In the genomic region with DNA sequence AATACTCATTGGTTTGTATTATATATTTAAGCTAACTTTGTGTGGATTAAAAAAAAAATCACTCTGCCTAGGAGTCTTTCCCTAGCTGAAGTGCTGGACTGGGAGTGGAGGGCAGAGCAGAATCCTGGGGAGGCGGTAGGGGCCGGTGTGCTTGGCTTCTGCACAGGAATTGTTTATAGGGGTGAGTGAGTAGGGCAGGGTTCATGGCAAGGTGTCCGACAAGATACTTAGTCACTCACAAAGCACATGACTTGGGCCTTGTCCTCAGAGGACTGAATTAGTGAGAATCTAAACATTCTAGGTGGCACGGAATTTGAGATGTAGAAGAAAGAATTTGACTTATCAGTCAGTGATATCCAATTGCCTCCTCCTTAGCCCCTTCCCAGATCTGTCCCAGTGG, we compare ENCODE assay signal across 23 cellular contexts. TPM values are rescaled to one million over a fixed set of nuclear protein-coding genes. Genes with fewer than 3 reads are reported as not detected.
DNase-seq lines count a peak whose midpoint lies in the region; ATAC-seq, FAIRE-seq and TF ChIP-seq lines count a peak whose summit lies in the region.
"Had no signal": no experiment of that assay in that cellular context is flagged by ENCODE, and none has a peak within 500 bp of the region (broad histone marks: within the 10 kb centered on the region; RNA-seq: fewer than 3 reads in every experiment).

No MANE protein-coding gene starts in this region.

- FAIRE-seq in RCC 7860 (lab: Jason Lieb, UNC): peak; percentile 35
- FAIRE-seq: GM12892 had no signal

- no peak overlapping the region for H3K4me3 ChIP-seq in hepatocyte
- no peak overlapping the region for H3K4me3 ChIP-seq in mucosa of rectum (ENCODE audit: low read length in 2 of 2)
- H3K4me3 ChIP-seq: SJSA1 had no signal

- no peak overlapping the region for H2AFZ ChIP-seq in hepatocyte

- H3K9me3 Mint-ChIP-seq in activated T-cell treated with anti-CD3 and anti-CD28 coated beads, Interleukin-2, amount 50 U/mL, for 4 hours: no peaks in the 10 kb centered on the region
- H3K9me3 Mint-ChIP-seq in activated T-helper 1 cell treated with anti-CD3 and anti-CD28 coated beads, Interleukin-12 subunit alpha, Interleukin-12 subunit beta, Interleukin-2, Interleukin-4 antibody, amounts not matched to agents 30 ng/mL and 10 ng/mL and 1 ng/mL, durations not matched to agents 14 hours and 24 hours and 36 hours: no peaks in the 10 kb centered on the region
- no peaks in the 10 kb centered on the region for H3K9me3 Mint-ChIP-seq in stimulated activated naive B cell treated with anti-CD40 and anti-IgM and Interleukin-4, amounts not matched to agents 10 μg/mL and 1 μg/mL and 100 μg/mL, for 72 hours
- H3K9me3 Mint-ChIP-seq: immature natural killer cell had no signal

- no peak overlapping the region for H3K4me3 Mint-ChIP-seq in activated T-cell treated with anti-CD3 and anti-CD28 coated beads, Interleukin-2, amount 50 U/mL, for 4 hours
- H3K4me3 Mint-ChIP-seq in activated T-helper 1 cell treated with anti-CD3 and anti-CD28 coated beads, Interleukin-12 subunit alpha, Interleukin-12 subunit beta, Interleukin-2, Interleukin-4 antibody, amounts not matched to agents 30 ng/mL and 10 ng/mL and 1 ng/mL, durations not matched to agents 14 hours and 24 hours and 36 hours: no peak overlapping the region
- no peak overlapping the region for H3K4me3 Mint-ChIP-seq in stimulated activated naive B cell treated with anti-CD40 and anti-IgM and Interleukin-4, amounts not matched to agents 10 μg/mL and 1 μg/mL and 100 μg/mL, for 72 hours
- H3K4me3 Mint-ChIP-seq: immature natural killer cell had no signal

- no peak overlapping the region for H3K27ac Mint-ChIP-seq in activated T-helper 1 cell treated with anti-CD3 and anti-CD28 coated beads, Interleukin-12 subunit alpha, Interleukin-12 subunit beta, Interleukin-2, Interleukin-4 antibody, amounts not matched to agents 30 ng/mL and 10 ng/mL and 1 ng/mL, durations not matched to agents 14 hours and 24 hours and 36 hours
- H3K27ac Mint-ChIP-seq in stimulated activated naive B cell treated with anti-CD40 and anti-IgM and Interleukin-4, amounts not matched to agents 10 μg/mL and 1 μg/mL and 100 μg/mL, for 72 hours: no peak overlapping the region

- no peak overlapping the region for H3K27ac ChIP-seq in hepatocyte
- peak overlapping the region; percentile 26 to 32 for H3K27ac ChIP-seq in mucosa of rectum (ENCODE audit: low read depth in 2 of 2, low read length in 2 of 2)
- H3K27ac ChIP-seq: C4-2B, KMS-11, SJSA1, WERI-Rb-1 had no signal

- no peak overlapping the region for H3K4me2 ChIP-seq in hepatocyte
- H3K4me2 ChIP-seq: KMS-11 had no signal

- TF ChIP-seq CTCF in hepatocyte (IDR thresholded peaks at IDR 0.05; ENCODE audit: poor library complexity): no peak

- H3K79me2 ChIP-seq in hepatocyte: peaks cover 70% of the 10 kb centered on the region

- peak; percentile 13 for DNase-seq in Daoy (ENCODE audit: low read depth)
- DNase-seq in RCC 7860 (ENCODE audit: low spot score): peak; percentile 32
- DNase-seq in hepatocyte (ENCODE audit: low spot score): peak; percentile 37
- DNase-seq in activated T-cell treated with anti-CD3 and anti-CD28 coated beads, Interleukin-2, amount 50 U/mL, for 4 hours: no peak
- DNase-seq in activated T-helper 1 cell treated with anti-CD3 and anti-CD28 coated beads, Interleukin-12 subunit alpha, Interleukin-12 subunit beta, Interleukin-2, Interleukin-4 antibody, amounts not matched to agents 30 ng/mL and 10 ng/mL and 1 ng/mL, durations not matched to agents 14 hours and 24 hours and 36 hours (ENCODE audit: low spot score): no peak
- DNase-seq in NCI-H524 (lab: John Stamatoyannopoulos, UW): no peak
- DNase-seq in stimulated activated naive B cell treated with anti-CD40 and anti-IgM and Interleukin-4, amounts not matched to agents 10 μg/mL and 1 μg/mL and 100 μg/mL, for 72 hours: no peak
- DNase-seq: activated CD4-positive, alpha-beta T cell treated with anti-CD3 and anti-CD28 coated beads, Interleukin-2, amount 50 U/mL, for 4 hours; activated naive CD4-positive, alpha-beta T cell; aorta; effector memory CD4-positive, alpha-beta T cell; immature natural killer cell; NCI-H1105 treated with DMSO at 0.1 percent for 48 hours; NCI-H748 treated with DMSO at 0.1 percent for 48 hours; retina; T-helper 2 cell; WERI-Rb-1 had no signal

- intact Hi-C loops in activated T-helper 1 cell treated with anti-CD3 and anti-CD28 coated beads, Interleukin-12 subunit alpha, Interleukin-12 subunit beta, Interleukin-2, Interleukin-4 antibody, amounts not matched to agents 30 ng/mL and 10 ng/mL and 1 ng/mL, durations not matched to agents 14 hours and 24 hours and 36 hours (cut with micrococcal nuclease): no loop called here

- H3K4me1 ChIP-seq in hepatocyte (ENCODE audit: insufficient read depth) (peaks cover 14% of the 10 kb centered on the region), mucosa of rectum (ENCODE audit: control insufficient read depth in 2 of 2, insufficient read depth in 2 of 2, low read length in 2 of 2) (peaks cover 4 to 19% of the 10 kb centered on the region in 2 donors)

- no peak overlapping the region for H3K9ac ChIP-seq in mucosa of rectum (ENCODE audit: low read depth in 1 of 2, low read length in 2 of 2)
- H3K9ac ChIP-seq: KMS-11 had no signal

- H3K27me3 ChIP-seq in hepatocyte (no peaks in the 10 kb centered on the region), mucosa of rectum (ENCODE audit: control insufficient read depth in 2 of 2, insufficient read depth in 2 of 2, low read length in 2 of 2) (no peaks in the 10 kb centered on the region)
- H3K27me3 ChIP-seq: SJSA1 had no signal

- no peaks in the 10 kb centered on the region for H3K9me2 ChIP-seq in hepatocyte (replicated peaks; ENCODE audit: insufficient read depth)

- H4K20me1 ChIP-seq in hepatocyte (ENCODE audit: insufficient read depth, poor library complexity, severe bottlenecking): peaks cover 11% of the 10 kb centered on the region

- ATAC-seq in activated T-cell treated with anti-CD3 and anti-CD28 coated beads, Interleukin-2, amount 50 U/mL, for 4 hours: no peak
- ATAC-seq in stimulated activated naive B cell treated with anti-CD40 and anti-IgM and Interleukin-4, amounts not matched to agents 10 μg/mL and 1 μg/mL and 100 μg/mL, for 72 hours (replicated peaks): no peak
- ATAC-seq: HCT116 had no signal

- H3K36me3 Mint-ChIP-seq in activated T-cell treated with anti-CD3 and anti-CD28 coated beads, Interleukin-2, amount 50 U/mL, for 4 hours (ENCODE audit: insufficient read depth): peaks cover 1% of the 10 kb centered on the region
- H3K36me3 Mint-ChIP-seq in activated T-helper 1 cell treated with anti-CD3 and anti-CD28 coated beads, Interleukin-12 subunit alpha, Interleukin-12 subunit beta, Interleukin-2, Interleukin-4 antibody, amounts not matched to agents 30 ng/mL and 10 ng/mL and 1 ng/mL, durations not matched to agents 14 hours and 24 hours and 36 hours (ENCODE audit: low read depth): no peaks in the 10 kb centered on the region
- no peaks in the 10 kb centered on the region for H3K36me3 Mint-ChIP-seq in stimulated activated naive B cell treated with anti-CD40 and anti-IgM and Interleukin-4, amounts not matched to agents 10 μg/mL and 1 μg/mL and 100 μg/mL, for 72 hours
- H3K36me3 Mint-ChIP-seq: immature natural killer cell had no signal

- H3K36me3 ChIP-seq in hepatocyte (replicated peaks; ENCODE audit: insufficient read depth, low read depth) (no peaks in the 10 kb centered on the region), mucosa of rectum (ENCODE audit: control insufficient read depth in 2 of 2, insufficient read depth in 2 of 2, low read length in 2 of 2) (no peaks in the 10 kb centered on the region)
- H3K36me3 ChIP-seq: SJSA1, WERI-Rb-1 had no signal

- H3K9me3 ChIP-seq in hepatocyte (ENCODE audit: low read depth): no peaks in the 10 kb centered on the region
- no peaks in the 10 kb centered on the region for H3K9me3 ChIP-seq in mucosa of rectum (ENCODE audit: control insufficient read depth in 2 of 2, low read length in 2 of 2)
- H3K9me3 ChIP-seq: SJSA1 had no signal

- peaks cover 4% of the 10 kb centered on the region for H3K4me1 Mint-ChIP-seq in activated T-cell treated with anti-CD3 and anti-CD28 coated beads, Interleukin-2, amount 50 U/mL, for 4 hours (ENCODE audit: low read depth)
- H3K4me1 Mint-ChIP-seq in activated T-helper 1 cell treated with anti-CD3 and anti-CD28 coated beads, Interleukin-12 subunit alpha, Interleukin-12 subunit beta, Interleukin-2, Interleukin-4 antibody, amounts not matched to agents 30 ng/mL and 10 ng/mL and 1 ng/mL, durations not matched to agents 14 hours and 24 hours and 36 hours (ENCODE audit: low read depth): peaks cover 17% of the 10 kb centered on the region
- H3K4me1 Mint-ChIP-seq in stimulated activated naive B cell treated with anti-CD40 and anti-IgM and Interleukin-4, amounts not matched to agents 10 μg/mL and 1 μg/mL and 100 μg/mL, for 72 hours: no peaks in the 10 kb centered on the region

- WGBS in hepatocyte (ENCODE audit: low lambda C conversion rate, missing lambda C conversion rate): 73% methylated on average over 4 of the region's 4 CpGs

- H3K27me3 Mint-ChIP-seq in activated T-cell treated with anti-CD3 and anti-CD28 coated beads, Interleukin-2, amount 50 U/mL, for 4 hours (ENCODE audit: low read depth): no peaks in the 10 kb centered on the region
- no peaks in the 10 kb centered on the region for H3K27me3 Mint-ChIP-seq in activated T-helper 1 cell treated with anti-CD3 and anti-CD28 coated beads, Interleukin-12 subunit alpha, Interleukin-12 subunit beta, Interleukin-2, Interleukin-4 antibody, amounts not matched to agents 30 ng/mL and 10 ng/mL and 1 ng/mL, durations not matched to agents 14 hours and 24 hours and 36 hours (ENCODE audit: insufficient read depth)
- peaks cover 70 to 91% of the 10 kb centered on the region in 2 donors for H3K27me3 Mint-ChIP-seq in stimulated activated naive B cell treated with anti-CD40 and anti-IgM and Interleukin-4, amounts not matched to agents 10 μg/mL and 1 μg/mL and 100 μg/mL, for 72 hours

RNA-seq across cellular contexts. Expression of gene FNIP2, which starts 32.2 kb away (rescaled TPM):
- total RNA-seq in Daoy (2014; rRNA removed; shearing (Covaris generic)): 5.2 and 12.5 TPM in 2 replicates
- 53.2 and 61.0 TPM in 2 replicates for total RNA-seq in hepatocyte
- polyA plus RNA-seq in hepatocyte: 20.8 and 23.4 TPM in 2 replicates
- 10 to 100 TPM in 2 of 3 donors, 1 to 10 TPM in 1; 9.0 to 13.0 (median 10.6) TPM for total RNA-seq in activated T-cell treated with anti-CD3 and anti-CD28 coated beads, Interleukin-2, amount 50 U/mL, for 4 hours
- 18.8 and 20.4 TPM in 2 replicates for total RNA-seq in activated T-helper 1 cell treated with anti-CD3 and anti-CD28 coated beads, Interleukin-12 subunit alpha, Interleukin-12 subunit beta, Interleukin-2, Interleukin-4 antibody, amounts not matched to agents 30 ng/mL and 10 ng/mL and 1 ng/mL, durations not matched to agents 14 hours and 24 hours and 36 hours

Comparison
In these comparisons a context has a peak if more than half of its experiments do, and no peak if none do; other contexts are left out.
1. DNase-seq: peak in Daoy (single experiment), RCC 7860 (single experiment) and hepatocyte (single experiment); none in activated T-cell treated with anti-CD3 and anti-CD28 coated beads, Interleukin-2, amount 50 U/mL, for 4 hours (single experiment), activated T-helper 1 cell treated with anti-CD3 and anti-CD28 coated beads, Interleukin-12 subunit alpha, Interleukin-12 subunit beta, Interleukin-2, Interleukin-4 antibody, amounts not matched to agents 30 ng/mL and 10 ng/mL and 1 ng/mL, durations not matched to agents 14 hours and 24 hours and 36 hours (single experiment), NCI-H524 (0 of 2) and stimulated activated naive B cell treated with anti-CD40 and anti-IgM and Interleukin-4, amounts not matched to agents 10 μg/mL and 1 μg/mL and 100 μg/mL, for 72 hours (single experiment).